Comparison of ENCODE assay signal across 8 cellular contexts in the genomic region with DNA sequence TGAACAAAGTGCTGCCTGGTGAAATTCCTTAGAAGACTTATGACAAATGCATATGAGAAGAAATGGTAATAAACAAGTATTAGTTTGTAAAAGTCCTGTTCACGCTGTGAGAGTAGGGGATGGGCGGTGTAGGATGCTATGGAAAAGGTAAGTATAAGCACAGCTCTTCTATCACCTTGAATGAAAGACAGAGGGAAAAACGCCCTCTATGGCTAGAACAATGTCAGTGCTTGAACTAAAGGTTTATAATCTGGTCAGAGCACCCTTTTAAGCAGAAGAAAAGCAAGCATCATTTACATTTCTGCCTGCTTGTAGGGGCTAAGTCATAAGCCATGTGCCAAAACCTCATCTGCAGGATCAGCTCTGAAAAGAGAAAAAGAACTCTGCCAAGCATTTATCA.
DNase-seq lines count a peak whose midpoint lies in the region; ATAC-seq, FAIRE-seq and TF ChIP-seq lines count a peak whose summit lies in the region.

No MANE protein-coding gene starts in this region.

- H3K79me2 ChIP-seq in GM23338 (replicated peaks; ENCODE audit: insufficient read depth) (peaks cover 44% of the 10 kb centered on the region), SU-DHL-6 (ENCODE audit: insufficient read depth, low read length) (peaks cover 82% of the 10 kb centered on the region), keratinocyte (ENCODE audit: control insufficient read depth, insufficient read depth, low read length) (peaks cover 12% of the 10 kb centered on the region)

- ATAC-seq in GM23338 (peak; percentile 81), HG03439 (IDR thresholded peaks at IDR 0.05; ENCODE audit: unreplicated experiment) (no peak)

- no peaks in the 10 kb centered on the region for H3K36me3 Mint-ChIP-seq in GM23338 (ENCODE audit: low read depth)

- TF ChIP-seq CTCF in GM23338 (conservative IDR thresholded peaks at IDR 0.05; ENCODE audit: low read depth in 2 of 2) (peak; percentile 61 to 62), SU-DHL-6 (IDR thresholded peaks at IDR 0.05; ENCODE audit: insufficient read depth, low read length, poor library complexity, severe bottlenecking) (peak; percentile 27), keratinocyte (optimal IDR thresholded peaks at IDR 0.05 in 1 of 3, IDR thresholded peaks at IDR 0.05 in 1 of 3, conservative IDR thresholded peaks at IDR 0.05 in 1 of 3; ENCODE audit: extremely low read depth in 1 of 3, insufficient read depth in 2 of 3, low read length in 3 of 3) (peak in 2 of 3 experiments; percentile 27 to 51)

- H3K27me3 Mint-ChIP-seq in GM23338 (ENCODE audit: insufficient read depth, low read depth, poor library complexity): peaks cover 2% of the 10 kb centered on the region

- H3K9me3 ChIP-seq in SU-DHL-6 (ENCODE audit: insufficient read depth, low read length) (no peaks in the 10 kb centered on the region), keratinocyte (ENCODE audit: control insufficient read depth, low read depth, low read length) (no peaks in the 10 kb centered on the region)

- DNase-seq in AML-193 (lab: John Stamatoyannopoulos, UW) (peak; percentile 9 to 15), GM23338 (ENCODE audit: low spot score) (peak; percentile 77), keratinocyte (ENCODE audit: low read depth, low spot score) (no peak), NCI-H2227 treated with DMSO at 0.1 percent for 48 hours (lab: John Stamatoyannopoulos, UW) (no peak), SHP77 treated with DMSO at 0.1 percent for 48 hours (lab: John Stamatoyannopoulos, UW) (no peak), GM19238 (ENCODE audit: insufficient read length, low spot score) (no peak)

- no peak overlapping the region for H3K4me3 Mint-ChIP-seq in GM23338

- dilution Hi-C loops in keratinocyte (cut with MboI; ENCODE audit: extremely low pct_ligation_motif_present, low sequenced_read_pairs): no loop called here

- H3K27ac Mint-ChIP-seq in GM23338: no peak overlapping the region; the same call in 1 of the 2 replicates

- H3K27ac ChIP-seq in GM23338 (ENCODE audit: low read depth) (0 out of 2 replicates have a peak overlapping the region, but pooled peaks have one; percentile 55), SU-DHL-6 (ENCODE audit: low read depth, low read length) (no peak overlapping the region), keratinocyte (ENCODE audit: control insufficient read depth, insufficient read depth, low read length) (no peak overlapping the region)

- H3K9me1 ChIP-seq in keratinocyte (ENCODE audit: control insufficient read depth, extremely low read depth, insufficient read depth, low read length): no peaks in the 10 kb centered on the region

- H3K4me1 Mint-ChIP-seq in GM23338: peaks cover 30% of the 10 kb centered on the region

- H3K9ac ChIP-seq in SU-DHL-6 (ENCODE audit: low read length) (no peak overlapping the region), keratinocyte (ENCODE audit: control insufficient read depth, extremely low read depth, insufficient read depth, low read length) (no peak overlapping the region)

- H3K4me1 ChIP-seq in GM23338 (ENCODE audit: insufficient read depth): peaks cover 16% of the 10 kb centered on the region
- H3K4me1 ChIP-seq in keratinocyte (ENCODE audit: control insufficient read depth, extremely low read depth, insufficient read depth, low read length): peaks cover 26% of the 10 kb centered on the region

- no peaks in the 10 kb centered on the region for H3K9me3 Mint-ChIP-seq in GM23338

- peaks cover 11% of the 10 kb centered on the region; the same call in 1 of the 2 replicates for H4K20me1 ChIP-seq in GM23338 (replicated peaks; ENCODE audit: insufficient read depth)
- H4K20me1 ChIP-seq in SU-DHL-6 (ENCODE audit: low read depth, low read length): no peaks in the 10 kb centered on the region; the same call in 1 of the 2 replicates
- H4K20me1 ChIP-seq in keratinocyte (ENCODE audit: control insufficient read depth, extremely low read depth, insufficient read depth, low read length): no peaks in the 10 kb centered on the region

- no peak for FAIRE-seq in keratinocyte (lab: Jason Lieb, UNC)

- H2AFZ ChIP-seq in GM23338 (no peak overlapping the region), SU-DHL-6 (ENCODE audit: low read depth, low read length, severe bottlenecking) (no peak overlapping the region), keratinocyte (ENCODE audit: control insufficient read depth, low read length) (no peak overlapping the region)

- no peak overlapping the region for H3K4me3 ChIP-seq in GM23338
- H3K4me3 ChIP-seq in SU-DHL-6 (ENCODE audit: insufficient read depth, low read length, poor library complexity, severe bottlenecking): no peak overlapping the region
- no peak overlapping the region for H3K4me3 ChIP-seq in keratinocyte (ENCODE audit: control insufficient read depth in 2 of 3, extremely low read depth in 1 of 3, insufficient read depth in 2 of 3, low read depth in 1 of 3, low read length in 3 of 3)

- H3K36me3 ChIP-seq in GM23338 (ENCODE audit: insufficient read depth): no peaks in the 10 kb centered on the region
- H3K36me3 ChIP-seq in SU-DHL-6 (ENCODE audit: low read length): no peaks in the 10 kb centered on the region
- no peaks in the 10 kb centered on the region for H3K36me3 ChIP-seq in keratinocyte (ENCODE audit: control insufficient read depth in 2 of 2, extremely low read depth in 1 of 2, insufficient read depth in 2 of 2, low read length in 2 of 2)

- H3K27me3 ChIP-seq in GM23338 (ENCODE audit: insufficient read depth) (no peaks in the 10 kb centered on the region), SU-DHL-6 (ENCODE audit: low read length) (no peaks in the 10 kb centered on the region), keratinocyte (ENCODE audit: control insufficient read depth, extremely low read depth, insufficient read depth, low read length) (no peaks in the 10 kb centered on the region)

- no peak overlapping the region for H3K4me2 ChIP-seq in GM23338
- H3K4me2 ChIP-seq in SU-DHL-6 (ENCODE audit: low read depth, low read length, poor library complexity, severe bottlenecking): no peak overlapping the region
- H3K4me2 ChIP-seq in keratinocyte (ENCODE audit: control insufficient read depth, extremely low read depth, insufficient read depth, low read depth, low read length): no peak overlapping the region

- H3F3A ChIP-seq in GM23338 (replicated peaks; ENCODE audit: low read depth): 0 out of 2 replicates have a peak, but pooled peaks cover 4% of the 10 kb centered on the region
- 0 out of 2 replicates have a peak, but pooled peaks cover 3% of the 10 kb centered on the region for H3F3A ChIP-seq in SU-DHL-6 (ENCODE audit: insufficient read depth)

- H3K9me2 ChIP-seq in GM23338 (ENCODE audit: insufficient read depth) (no peaks in the 10 kb centered on the region), SU-DHL-6 (replicated peaks; ENCODE audit: insufficient read depth, low read length) (no peaks in the 10 kb centered on the region)

TF ChIP-seq in GM23338, 12 proteins besides CTCF, POLR2A, EP300 and RAD21 (continues in another document):
- TF ChIP-seq EZH2phosphoT487 (IDR thresholded peaks at IDR 0.05; ENCODE audit: unreplicated experiment): no peak
- no peak for TF ChIP-seq CREB1 (CRISPR knock-in tag; IDR thresholded peaks at IDR 0.05; ENCODE audit: low read depth)
- no peak for TF ChIP-seq JUNB (IDR thresholded peaks at IDR 0.05; ENCODE audit: unreplicated experiment)
- TF ChIP-seq POLR2AphosphoS5 (IDR thresholded peaks at IDR 0.05; ENCODE audit: low read depth): no peak
- no peak for TF ChIP-seq ZNF114 (CRISPR knock-in tag; IDR thresholded peaks at IDR 0.05)
- no peak for TF ChIP-seq EZH2 (IDR thresholded peaks at IDR 0.05; ENCODE audit: low read depth, unreplicated experiment)
- TF ChIP-seq STAT1 (IDR thresholded peaks at IDR 0.05; ENCODE audit: unreplicated experiment): no peak
- TF ChIP-seq NANOG (IDR thresholded peaks at IDR 0.05; ENCODE audit: borderline replicate concordance): no peak
- TF ChIP-seq, protein P1, sequence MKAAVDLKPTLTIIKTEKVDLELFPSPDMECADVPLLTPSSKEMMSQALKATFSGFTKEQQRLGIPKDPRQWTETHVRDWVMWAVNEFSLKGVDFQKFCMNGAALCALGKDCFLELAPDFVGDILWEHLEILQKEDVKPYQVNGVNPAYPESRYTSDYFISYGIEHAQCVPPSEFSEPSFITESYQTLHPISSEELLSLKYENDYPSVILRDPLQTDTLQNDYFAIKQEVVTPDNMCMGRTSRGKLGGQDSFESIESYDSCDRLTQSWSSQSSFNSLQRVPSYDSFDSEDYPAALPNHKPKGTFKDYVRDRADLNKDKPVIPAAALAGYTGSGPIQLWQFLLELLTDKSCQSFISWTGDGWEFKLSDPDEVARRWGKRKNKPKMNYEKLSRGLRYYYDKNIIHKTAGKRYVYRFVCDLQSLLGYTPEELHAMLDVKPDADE (IDR thresholded peaks at IDR 0.05): no peak

Comparison
In these comparisons a context has a peak if more than half of its experiments do, and no peak if none do; other contexts are left out.
1. DNase-seq: peak in AML-193 (2 of 2) and GM23338 (single experiment); none in keratinocyte (single experiment), NCI-H2227 treated with DMSO at 0.1 percent for 48 hours (single experiment), SHP77 treated with DMSO at 0.1 percent for 48 hours (single experiment) and GM19238 (single experiment).
2. Peak in every context shown above with its lines, with median percentiles within 50 percentile points of each other: CTCF ChIP-seq.